In genomic region chr10:78510566-78511323, GRCh38 we compare ENCODE assay signal across 16 cellular contexts.
DNase-seq lines count a peak whose midpoint lies in the region; ATAC-seq and TF ChIP-seq lines count a peak whose summit lies in the region.
"Had no signal": no experiment of that assay in that cellular context is flagged by ENCODE, and none has a peak within 500 bp of the region (broad histone marks: within the 10 kb centered on the region; RNA-seq: fewer than 3 reads in every experiment).

No MANE protein-coding gene starts in this region.

- no peaks in the 10 kb centered on the region for H3K9me3 Mint-ChIP-seq in neural progenitor cell
- H3K9me3 Mint-ChIP-seq: central memory CD8-positive, alpha-beta T cell; stimulated activated effector memory CD8-positive, alpha-beta T cell treated with anti-CD3 and anti-CD28 coated beads, Interleukin-12 subunit alpha, Interleukin-12 subunit beta, amount 100 ng/mL, for 72 hours had no signal

- H3K4me1 Mint-ChIP-seq in neural progenitor cell = peaks cover 46% of the 10 kb centered on the region
- H3K4me1 Mint-ChIP-seq: central memory CD8-positive, alpha-beta T cell; stimulated activated effector memory CD8-positive, alpha-beta T cell treated with anti-CD3 and anti-CD28 coated beads, Interleukin-12 subunit alpha, Interleukin-12 subunit beta, amount 100 ng/mL, for 72 hours had no signal

- H3K27me3 Mint-ChIP-seq in neural progenitor cell (ENCODE audit: insufficient read depth, low read depth) = peaks cover 12% of the 10 kb centered on the region

- H3K79me2 ChIP-seq in Loucy (ENCODE audit: insufficient read depth, low read length) = no peaks in the 10 kb centered on the region
- H3K79me2 ChIP-seq in neural progenitor cell (ENCODE audit: low read depth) = no peaks in the 10 kb centered on the region

- H4K20me1 ChIP-seq in Loucy (ENCODE audit: insufficient read depth, low read length, poor library complexity, severe bottlenecking) (no peaks in the 10 kb centered on the region), neural progenitor cell (ENCODE audit: low read depth) (no peaks in the 10 kb centered on the region)

- no peak for ATAC-seq in activated CD4-positive, CD25-positive, alpha-beta regulatory T cell treated with anti-CD3 and anti-CD28 coated beads, Interleukin-2, amount 50 U/mL, for 24 hours
- ATAC-seq in HG03571 (IDR thresholded peaks at IDR 0.05; ENCODE audit: unreplicated experiment) = no peak
- ATAC-seq in HG02610 (IDR thresholded peaks at IDR 0.05; ENCODE audit: unreplicated experiment) = no peak
- ATAC-seq: stimulated activated effector memory CD8-positive, alpha-beta T cell treated with anti-CD3 and anti-CD28 coated beads, Interleukin-12 subunit alpha, Interleukin-12 subunit beta, amount 100 ng/mL, for 72 hours had no signal

- TF ChIP-seq POLR2A in esophagus squamous epithelium (IDR thresholded peaks at IDR 0.05) = no peak

- no peak overlapping the region for H3K9ac ChIP-seq in Loucy (ENCODE audit: low read depth, low read length, poor library complexity, severe bottlenecking)
- no peak overlapping the region for H3K9ac ChIP-seq in neural progenitor cell

- H3K27ac ChIP-seq in esophagus squamous epithelium (peak overlapping the region in 3 of 4 donors; percentile 52 to 61 (median 58)), neural progenitor cell (no peak overlapping the region)
- H3K27ac ChIP-seq: C4-2B, SJSA1 had no signal

- WGBS in esophagus squamous epithelium, 2 donors = 66 to 74% methylated on average over 12 of the region's 12 CpGs

- H3K4me3 ChIP-seq in Loucy (ENCODE audit: low read length, poor library complexity, severe bottlenecking) (no peak overlapping the region), esophagus squamous epithelium (no peak overlapping the region), neural progenitor cell (no peak overlapping the region)
- H3K4me3 ChIP-seq: MG63, SJSA1 had no signal

- H3K9me3 ChIP-seq in Loucy (ENCODE audit: insufficient read depth, low read depth, low read length) = no peaks in the 10 kb centered on the region
- H3K9me3 ChIP-seq in esophagus squamous epithelium = no peaks in the 10 kb centered on the region
- H3K9me3 ChIP-seq in neural progenitor cell (ENCODE audit: low read depth) = peaks cover 3% of the 10 kb centered on the region
- H3K9me3 ChIP-seq: SJSA1 had no signal

- H3K4me2 ChIP-seq in Loucy (ENCODE audit: low read depth, low read length, poor library complexity, severe bottlenecking) = no peak overlapping the region
- H3K4me2 ChIP-seq in neural progenitor cell = peak overlapping the region; percentile 13

- no peaks in the 10 kb centered on the region for H3K36me3 Mint-ChIP-seq in neural progenitor cell
- H3K36me3 Mint-ChIP-seq: stimulated activated effector memory CD8-positive, alpha-beta T cell treated with anti-CD3 and anti-CD28 coated beads, Interleukin-12 subunit alpha, Interleukin-12 subunit beta, amount 100 ng/mL, for 72 hours had no signal

- H3K27me3 ChIP-seq in Loucy (ENCODE audit: insufficient read depth, low read length, poor library complexity, severe bottlenecking) (no peaks in the 10 kb centered on the region), esophagus squamous epithelium (peaks cover 0 to 3% (median 0%) of the 10 kb centered on the region in 4 donors), neural progenitor cell (no peaks in the 10 kb centered on the region)
- H3K27me3 ChIP-seq: MG63, SJSA1 had no signal

- intact Hi-C loops in esophagus squamous epithelium (cut with DNase I) = no loop called here

- H3K4me1 ChIP-seq in Loucy (ENCODE audit: insufficient read depth, low read length, poor library complexity, severe bottlenecking) = peaks cover 6% of the 10 kb centered on the region
- H3K4me1 ChIP-seq in esophagus squamous epithelium = peaks cover 0 to 51% (median 19%) of the 10 kb centered on the region in 3 donors
- peaks cover 12% of the 10 kb centered on the region for H3K4me1 ChIP-seq in neural progenitor cell

- H3K4me3 Mint-ChIP-seq in neural progenitor cell = no peak overlapping the region
- H3K4me3 Mint-ChIP-seq: central memory CD8-positive, alpha-beta T cell; stimulated activated effector memory CD8-positive, alpha-beta T cell treated with anti-CD3 and anti-CD28 coated beads, Interleukin-12 subunit alpha, Interleukin-12 subunit beta, amount 100 ng/mL, for 72 hours had no signal

- peak overlapping the region; percentile 71 for H3K27ac Mint-ChIP-seq in neural progenitor cell
- H3K27ac Mint-ChIP-seq: stimulated activated effector memory CD8-positive, alpha-beta T cell treated with anti-CD3 and anti-CD28 coated beads, Interleukin-12 subunit alpha, Interleukin-12 subunit beta, amount 100 ng/mL, for 72 hours had no signal

- no peaks in the 10 kb centered on the region for H3K9me2 ChIP-seq in Loucy (replicated peaks; ENCODE audit: low read depth, low read length)

- H3K36me3 ChIP-seq in Loucy (ENCODE audit: insufficient read depth, low read length) (no peaks in the 10 kb centered on the region), esophagus squamous epithelium (no peaks in the 10 kb centered on the region), neural progenitor cell (no peaks in the 10 kb centered on the region)
- H3K36me3 ChIP-seq: MG63, SJSA1 had no signal

- TF ChIP-seq CTCF in Loucy (conservative IDR thresholded peaks at IDR 0.05; ENCODE audit: low read length) (0 out of 2 replicates have a peak, but pooled peaks have one; percentile 19), esophagus squamous epithelium (IDR thresholded peaks at IDR 0.05) (no peak), neural progenitor cell (IDR thresholded peaks at IDR 0.05) (no peak)

- H2AFZ ChIP-seq in Loucy (ENCODE audit: low read length) = no peak overlapping the region
- H2AFZ ChIP-seq in neural progenitor cell (replicated peaks) = peak overlapping the region; percentile 50

- H3F3A ChIP-seq in Loucy (ENCODE audit: low read depth) (no peaks in the 10 kb centered on the region), neural progenitor cell (ENCODE audit: low read depth) (no peaks in the 10 kb centered on the region)

- DNase-seq in DMS 273 treated with DMSO at 0.1 percent for 48 hours (lab: John Stamatoyannopoulos, UW) (peak; percentile 19), esophagus squamous epithelium (lab: John Stamatoyannopoulos, UW) (no peak), neural progenitor cell (ENCODE audit: low spot score) (peak; percentile 41), DMS53 treated with DMSO at 0.1 percent for 48 hours (lab: John Stamatoyannopoulos, UW; ENCODE audit: unreplicated experiment) (no peak)
- DNase-seq: activated CD4-positive, CD25-positive, alpha-beta regulatory T cell treated with anti-CD3 and anti-CD28 coated beads, Interleukin-2, amount 50 U/mL, for 72 hours; activated naive CD4-positive, alpha-beta T cell; MG63; stimulated activated CD4-positive, alpha-beta T cell treated with anti-CD3 and anti-CD28 coated beads, Interleukin-1b, Interleukin-23, amount 100 ng/mL, for 48 hours had no signal

Comparison
In these comparisons a context has a peak if more than half of its experiments do, and no peak if none do; other contexts are left out.
1. DNase-seq: peak in DMS 273 treated with DMSO at 0.1 percent for 48 hours (single experiment) and neural progenitor cell (single experiment); none in esophagus squamous epithelium (single experiment) and DMS53 treated with DMSO at 0.1 percent for 48 hours (single experiment).